Comparison of ENCODE assay signal across 8 cellular contexts in genomic region chr5:98309785-98310566, GRCh38.
DNase-seq lines count a peak whose midpoint lies in the region; ATAC-seq and TF ChIP-seq lines count a peak whose summit lies in the region.

No MANE protein-coding gene starts in this region.

- no peak overlapping the region for H3K27ac ChIP-seq in A673 (ENCODE audit: low read depth, low read length, poor library complexity, severe bottlenecking)
- H3K27ac ChIP-seq in WERI-Rb-1 = no peak overlapping the region

- DNase-seq in A673 (ENCODE audit: low spot score) (peak; percentile 78), NCI-H69 (lab: John Stamatoyannopoulos, UW) (peak; percentile 87), T47D (ENCODE audit: low read depth in 1 of 2, low spot score in 1 of 2) (peak; percentile 5 to 25), midbrain (lab: John Stamatoyannopoulos, UW) (peak; percentile 29), WERI-Rb-1 (no peak), NCI-H510A treated with DMSO at 0.1 percent for 48 hours (lab: John Stamatoyannopoulos, UW) (no peak)

- no peak for TF ChIP-seq POLR2A in GM18505 (IDR thresholded peaks at IDR 0.05; ENCODE audit: borderline replicate concordance, extremely low read depth, insufficient read depth, insufficient read length)

- intact Hi-C loops in A673 (cut with micrococcal nuclease; ENCODE audit: unreplicated experiment) = no loop called here

- no peak for TF ChIP-seq CTCF in A673 (conservative IDR thresholded peaks at IDR 0.05; ENCODE audit: low read depth, low read length)
- no peak for TF ChIP-seq CTCF in WERI-Rb-1 (IDR thresholded peaks at IDR 0.05; ENCODE audit: low read depth, low read length)

- in situ Hi-C loops in T47D (cut with HindIII; ENCODE audit: low pct_unique_long_range_greater_than_20kb, low sequenced_read_pairs) = no loop called here

- no peaks in the 10 kb centered on the region for H3K27me3 ChIP-seq in A673 (replicated peaks; ENCODE audit: insufficient read depth, low read depth, low read length, poor library complexity)
- no peaks in the 10 kb centered on the region for H3K27me3 ChIP-seq in WERI-Rb-1 (ENCODE audit: insufficient read depth, low read depth, severe bottlenecking)

- ATAC-seq in GM18505 (IDR thresholded peaks at IDR 0.05; ENCODE audit: unreplicated experiment) (peak; percentile 73), HG02798 (IDR thresholded peaks at IDR 0.05; ENCODE audit: poor library complexity, unreplicated experiment) (peak; percentile 78)

- CTCF ChIA-PET in A673 (lab: Charles Lee) = no interaction called here

- H3K4me1 ChIP-seq in A673 (ENCODE audit: insufficient read depth, low read length, poor library complexity, severe bottlenecking) = peaks cover 4% of the 10 kb centered on the region

- no peaks in the 10 kb centered on the region for H3K9me3 ChIP-seq in A673 (ENCODE audit: low read depth, low read length, poor library complexity, severe bottlenecking)
- H3K9me3 ChIP-seq in WERI-Rb-1 (ENCODE audit: severe bottlenecking) = no peaks in the 10 kb centered on the region

- H3K36me3 ChIP-seq in A673 (ENCODE audit: insufficient read depth, low read length, poor library complexity, severe bottlenecking) (no peaks in the 10 kb centered on the region), WERI-Rb-1 (no peaks in the 10 kb centered on the region)

- POLR2A ChIA-PET in A673 (lab: Charles Lee; ENCODE audit: low non-redundant PET) = no interaction called here

- H3K4me3 ChIP-seq in A673 (ENCODE audit: low read depth, low read length, poor library complexity, severe bottlenecking) = no peak overlapping the region
- no peak overlapping the region for H3K4me3 ChIP-seq in WERI-Rb-1 (ENCODE audit: low read depth, low read length)

- no TSS peak for BruUV-seq in A673 (replicated peaks; lab: Mats Ljungman, UMichigan)

Comparison
In these comparisons a context has a peak if more than half of its experiments do, and no peak if none do; other contexts are left out.
1. DNase-seq: peak in A673 (single experiment), NCI-H69 (single experiment), T47D (2 of 2) and midbrain (single experiment); none in WERI-Rb-1 (single experiment) and NCI-H510A treated with DMSO at 0.1 percent for 48 hours (single experiment).